31 cellular contexts compared by ENCODE assay signal in genomic region chr11:74896311-74896710, GRCh38.
"Had no signal": no experiment of that assay in that cellular context is flagged by ENCODE, and none has a peak within 500 bp of the region (broad histone marks: within the 10 kb centered on the region; RNA-seq: fewer than 3 reads in every experiment).

No MANE protein-coding gene starts in this region.

- H3K27ac Mint-ChIP-seq: endodermal cell, memory B cell, mesothelial cell of epicardium, natural killer cell had no signal

- H3K9me3 ChIP-seq: ovary, suprapubic skin had no signal

- H3K27ac ChIP-seq: dorsolateral prefrontal cortex, esophagus muscularis mucosa, ovary, right lobe of liver, suprapubic skin, vagina had no signal

- H3K4me3 ChIP-seq: dorsolateral prefrontal cortex, esophagus muscularis mucosa, heart right ventricle, lung, ovary, right lobe of liver, suprapubic skin, vagina had no signal

- H3K4me3 Mint-ChIP-seq: endodermal cell; memory B cell; mesothelial cell of epicardium; natural killer cell; stimulated activated naive CD8-positive, alpha-beta T cell treated with anti-CD3 and anti-CD28 coated beads, Interleukin-15, amount 100 ng/mL, for 72 hours had no signal

- FAIRE-seq: colon, endothelial cell of umbilical vein, islet of Langerhans, small intestine had no signal

- H3K27me3 ChIP-seq: dorsolateral prefrontal cortex, esophagus muscularis mucosa, heart right ventricle, ovary, right lobe of liver, suprapubic skin, vagina had no signal

- H3K4me1 ChIP-seq: esophagus muscularis mucosa, right lobe of liver, suprapubic skin, vagina had no signal

- H3K36me3 ChIP-seq: ovary, right lobe of liver had no signal

- ATAC-seq: natural killer cell; stimulated activated naive CD8-positive, alpha-beta T cell treated with anti-CD3 and anti-CD28 coated beads, Interleukin-15, amount 100 ng/mL, for 72 hours had no signal

- H3K4me1 Mint-ChIP-seq: endodermal cell; mesothelial cell of epicardium; natural killer cell; stimulated activated naive CD8-positive, alpha-beta T cell treated with anti-CD3 and anti-CD28 coated beads, Interleukin-15, amount 100 ng/mL, for 72 hours had no signal

- DNase-seq: cerebellar nuclear complex; dorsolateral prefrontal cortex; effector CD4-positive, alpha-beta T cell; endodermal cell; foreskin melanocyte; glutamatergic neuron; heart right ventricle; hippocampal formation; left cardiac atrium; natural killer cell; occipital lobe; ovary; posterior cingulate gyrus; small intestine; stimulated activated CD4-positive, alpha-beta T cell treated with anti-CD3 and anti-CD28 coated beads, Interleukin-12 subunit alpha, Interleukin-12 subunit beta, amount 100 ng/mL, for 4 hours; stimulated activated CD4-positive, alpha-beta T cell treated with anti-CD3 and anti-CD28 coated beads, Interleukin-1b, Interleukin-23, amount 100 ng/mL, for 48 hours; stimulated activated CD4-positive, alpha-beta T cell treated with anti-CD3 and anti-CD28 coated beads, Interleukin-4, amount 100 ng/mL, for 1 hour; stimulated activated CD8-positive, alpha-beta memory T cell treated with anti-CD3 and anti-CD28 coated beads, Interleukin-4, amount 100 ng/mL, for 48 hours; stimulated activated naive CD4-positive, alpha-beta T cell; stimulated activated naive CD8-positive, alpha-beta T cell treated with anti-CD3 and anti-CD28 coated beads, Interleukin-15, amount 100 ng/mL, for 72 hours; trophoblast cell had no signal

- H3K27me3 Mint-ChIP-seq: memory B cell; stimulated activated naive CD8-positive, alpha-beta T cell treated with anti-CD3 and anti-CD28 coated beads, Interleukin-15, amount 100 ng/mL, for 72 hours had no signal
